ENCODE assay signal across 8 cellular contexts in the genomic region with DNA sequence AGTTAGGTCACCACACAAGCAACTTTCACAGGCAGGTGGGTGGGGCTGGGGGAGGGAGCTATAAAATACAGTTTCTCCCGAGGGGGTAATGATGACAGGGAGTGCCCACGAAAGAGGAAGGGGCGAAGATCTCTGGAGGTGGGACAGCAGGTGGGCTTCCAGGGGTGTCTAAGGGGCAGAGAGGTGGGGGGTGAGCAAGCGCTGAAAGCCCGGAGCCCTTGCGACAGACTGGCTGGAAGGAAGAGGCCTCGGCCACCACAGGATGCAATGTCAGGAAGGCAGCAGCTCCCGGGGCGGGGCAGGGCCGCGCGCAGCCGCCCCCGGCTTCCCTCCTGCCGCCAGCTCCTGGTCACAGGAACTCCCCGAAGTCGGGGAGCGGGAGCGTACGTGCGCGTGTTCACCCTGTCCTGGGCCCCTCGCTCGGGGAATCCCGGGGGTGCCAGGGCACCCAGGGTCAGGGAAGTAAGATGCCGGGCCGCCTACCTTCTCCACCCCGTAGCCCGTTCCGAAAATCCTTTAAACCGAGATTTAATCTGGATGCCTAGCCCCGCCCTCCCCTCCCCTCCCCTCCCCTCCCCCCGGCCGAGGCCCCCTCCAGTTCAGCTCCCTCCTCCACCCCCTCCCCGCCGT.
DNase-seq lines count a peak whose midpoint lies in the region; ATAC-seq and TF ChIP-seq lines count a peak whose summit lies in the region.

No MANE protein-coding gene starts in this region.

- peak overlapping the region; percentile 42 for H3K4me3 ChIP-seq in astrocyte of the spinal cord (ENCODE audit: low read depth, low read length)
- H3K4me3 ChIP-seq in iPS-18c (ENCODE audit: insufficient read depth, low read depth, low read length), result peak overlapping the region; percentile 61
- peak overlapping the region; percentile 41 to 79 (median 65) for H3K4me3 ChIP-seq in spleen

- in situ Hi-C loops in astrocyte of the spinal cord (cut with HindIII; ENCODE audit: low sequenced_read_pairs), result no loop called here

- DNase-seq in GM10266 (ENCODE audit: extremely low spot score) (peak; percentile 86), RPMI8226 (peak; percentile 39), astrocyte of the spinal cord (ENCODE audit: low read depth, low spot score) (peak; percentile 45), spleen (peak; percentile 93), HUDEP-2 (lab: John Stamatoyannopoulos, UW; ENCODE audit: unreplicated experiment in 76 of 76) (no peak)

- H3K4me1 ChIP-seq in spleen, result peaks cover 49 to 97% (median 81%) of the 10 kb centered on the region in 6 donors

- H3K9me3 ChIP-seq in iPS-18c (ENCODE audit: control insufficient read depth, insufficient read depth, low read length) (no peaks in the 10 kb centered on the region), spleen (no peaks in the 10 kb centered on the region)

- no peaks in the 10 kb centered on the region for H3K27me3 ChIP-seq in spleen (replicated peaks in 1 of 7)

- no peak for TF ChIP-seq CTCF in GM10266 (IDR thresholded peaks at IDR 0.05; ENCODE audit: control insufficient read depth, insufficient read depth, low read depth, missing control alignments)
- no peak for TF ChIP-seq CTCF in astrocyte of the spinal cord (IDR thresholded peaks at IDR 0.05; ENCODE audit: low read depth, low read length)
- TF ChIP-seq CTCF in spleen (IDR thresholded peaks at IDR 0.05 in 8 of 11, conservative IDR thresholded peaks at IDR 0.05 in 3 of 11), result no peak

- ATAC-seq in HG02623 (IDR thresholded peaks at IDR 0.05; ENCODE audit: unreplicated experiment), result peak; percentile 21
- no peak for ATAC-seq in HG02973 (IDR thresholded peaks at IDR 0.05; ENCODE audit: unreplicated experiment)

- intact Hi-C loops in spleen (cut with DNase I; ENCODE audit: low total_unique reads), result no loop called here

- H3K36me3 ChIP-seq in spleen, result peaks cover 0 to 5% (median 0%) of the 10 kb centered on the region in 6 donors

- TF ChIP-seq POLR2A in spleen (IDR thresholded peaks at IDR 0.05), result no peak

- WGBS in spleen, 5 donors, result 1 to 4% (median 1%) methylated on average over 21 to 35 of the region's 36 CpGs

- peak overlapping the region; percentile 80 to 93 (median 88) for H3K27ac ChIP-seq in spleen

Comparison
In these comparisons a context has a peak if more than half of its experiments do, and no peak if none do; other contexts are left out.
1. DNase-seq: peak in GM10266 (single experiment), RPMI8226 (single experiment), astrocyte of the spinal cord (single experiment) and spleen (single experiment); none in HUDEP-2 (0 of 76).
2. Peak in every context shown above with its lines, with median percentiles within 50 percentile points of each other: H3K4me3 ChIP-seq.